In genomic region chr9:137432687-137433348, GRCh38 we compare ENCODE assay signal across 14 cellular contexts. TPM values are rescaled to one million over a fixed set of nuclear protein-coding genes. Genes with fewer than 3 reads are reported as not detected.
"Had no signal": no experiment of that assay in that cellular context is flagged by ENCODE, and none has a peak within 500 bp of the region (broad histone marks: within the 10 kb centered on the region; RNA-seq: fewer than 3 reads in every experiment).

No MANE protein-coding gene starts in this region.

- H3K4me3 Mint-ChIP-seq: activated naive CD4-positive, alpha-beta T cell treated with anti-CD3 and anti-CD28 coated beads, Interleukin-2, amount 10 ng/mL, durations not matched to agents 7 days and 5 days; activated T-cell treated with anti-CD3 and anti-CD28 coated beads, Interleukin-2, amount 50 U/mL, for 24 hours; nephron; stimulated activated naive B cell treated with anti-CD40 and anti-IgM and Interleukin-4, amounts not matched to agents 10 μg/mL and 1 μg/mL and 100 μg/mL, for 72 hours had no signal

- H3K27me3 ChIP-seq: hepatocyte, thyroid gland had no signal

- H3K4me1 Mint-ChIP-seq: activated naive CD4-positive, alpha-beta T cell treated with anti-CD3 and anti-CD28 coated beads, Interleukin-2, amount 10 ng/mL, durations not matched to agents 7 days and 5 days; nephron had no signal

- H3K27ac ChIP-seq: hepatocyte, thyroid gland, VCaP had no signal

- H3K4me3 ChIP-seq: hepatocyte, thyroid gland had no signal

- ATAC-seq: stimulated activated naive B cell treated with anti-CD40 and anti-IgM and Interleukin-4, amounts not matched to agents 10 μg/mL and 1 μg/mL and 100 μg/mL, for 72 hours had no signal

- H3K27ac Mint-ChIP-seq: activated naive CD4-positive, alpha-beta T cell treated with anti-CD3 and anti-CD28 coated beads, Interleukin-2, amount 10 ng/mL, durations not matched to agents 7 days and 5 days; activated T-cell treated with anti-CD3 and anti-CD28 coated beads, Interleukin-2, amount 50 U/mL, for 24 hours; nephron; stimulated activated naive B cell treated with anti-CD40 and anti-IgM and Interleukin-4, amounts not matched to agents 10 μg/mL and 1 μg/mL and 100 μg/mL, for 72 hours had no signal

- DNase-seq: activated CD4-positive, alpha-beta T cell treated with anti-CD3 and anti-CD28 coated beads, Interleukin-2, amount 50 U/mL, for 48 hours; activated naive CD4-positive, alpha-beta T cell treated with anti-CD3 and anti-CD28 coated beads, Interleukin-2, amount 10 ng/mL, durations not matched to agents 7 days and 5 days; activated T-cell treated with anti-CD3 and anti-CD28 coated beads, Interleukin-2, amount 50 U/mL, for 24 hours; occipital lobe; stimulated activated CD4-positive, alpha-beta T cell treated with anti-CD3 and anti-CD28 coated beads, Interleukin-2, amount 100 ng/mL, for 48 hours; stimulated activated naive B cell treated with anti-CD40 and anti-IgM and Interleukin-4, amounts not matched to agents 10 μg/mL and 1 μg/mL and 100 μg/mL, for 72 hours; T-helper 1 cell; T1000; thyroid gland had no signal

- H3K9me3 Mint-ChIP-seq: activated naive CD4-positive, alpha-beta T cell treated with anti-CD3 and anti-CD28 coated beads, Interleukin-2, amount 10 ng/mL, durations not matched to agents 7 days and 5 days; activated T-cell treated with anti-CD3 and anti-CD28 coated beads, Interleukin-2, amount 50 U/mL, for 24 hours; nephron; stimulated activated naive B cell treated with anti-CD40 and anti-IgM and Interleukin-4, amounts not matched to agents 10 μg/mL and 1 μg/mL and 100 μg/mL, for 72 hours had no signal

- H3K36me3 Mint-ChIP-seq: activated naive CD4-positive, alpha-beta T cell treated with anti-CD3 and anti-CD28 coated beads, Interleukin-2, amount 10 ng/mL, durations not matched to agents 7 days and 5 days; stimulated activated naive B cell treated with anti-CD40 and anti-IgM and Interleukin-4, amounts not matched to agents 10 μg/mL and 1 μg/mL and 100 μg/mL, for 72 hours had no signal

- H3K27me3 Mint-ChIP-seq: activated naive CD4-positive, alpha-beta T cell treated with anti-CD3 and anti-CD28 coated beads, Interleukin-2, amount 10 ng/mL, durations not matched to agents 7 days and 5 days; activated T-cell treated with anti-CD3 and anti-CD28 coated beads, Interleukin-2, amount 50 U/mL, for 24 hours had no signal

- H3K36me3 ChIP-seq: thyroid gland had no signal

- H3K9me3 ChIP-seq: thyroid gland had no signal

RNA-seq across cellular contexts. Expression of gene ENTPD8, which starts 8.3 kb away (rescaled TPM):
- total RNA-seq: mesenteric fat pad had no signal
- polyA plus RNA-seq: keratinocyte had no signal
